In the genomic region with DNA sequence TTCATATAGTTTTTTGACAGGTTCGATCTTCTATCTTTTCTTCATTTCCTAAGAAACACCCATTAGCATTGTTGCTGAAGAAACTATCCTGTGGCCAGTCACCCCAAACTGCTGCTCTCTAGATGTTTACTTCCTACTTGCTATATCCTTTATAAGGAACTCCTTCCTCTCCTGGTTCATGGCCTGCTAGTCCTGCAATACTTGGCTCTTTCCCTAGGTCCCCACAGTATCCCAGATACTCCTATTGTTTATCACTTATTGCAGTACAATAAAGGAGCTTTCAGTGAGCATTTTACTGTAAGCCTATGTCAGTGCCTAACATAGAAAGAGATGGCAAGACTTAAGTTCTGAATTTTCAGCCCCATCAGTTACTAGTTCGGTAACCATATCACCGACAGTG, we compare ENCODE assay signal across 14 cellular contexts.
"Had no signal": no experiment of that assay in that cellular context is flagged by ENCODE, and none has a peak within 500 bp of the region (broad histone marks: within the 10 kb centered on the region; RNA-seq: fewer than 3 reads in every experiment).

No MANE protein-coding gene starts in this region.

- FAIRE-seq: colon, frontal cortex had no signal

- DNase-seq: cerebellar nuclear complex; heart left ventricle; hippocampal formation; mammary epithelial cell; naive thymus-derived CD4-positive, alpha-beta T cell; stimulated activated CD4-positive, alpha-beta T cell treated with anti-CD3 and anti-CD28 coated beads, Interleukin-2, amount 100 ng/mL, for 48 hours; stimulated activated naive CD4-positive, alpha-beta T cell treated with Interleukin-2 at 50 U/mL for 16 hours; trophoblast cell; uterus had no signal

- H3K27ac ChIP-seq: right atrium auricular region, thoracic aorta had no signal

- H3K9me3 ChIP-seq: heart left ventricle, right atrium auricular region, thoracic aorta, uterus had no signal

- H3K4me3 ChIP-seq: heart left ventricle, right atrium auricular region, smooth muscle cell, thoracic aorta, uterus had no signal

- H3K4me2 ChIP-seq: smooth muscle cell had no signal

- H3K36me3 ChIP-seq: right atrium auricular region, thoracic aorta, uterus had no signal

- H3K27me3 ChIP-seq: heart left ventricle, right atrium auricular region, uterus had no signal
